8 cellular contexts compared by ENCODE assay signal in the genomic region with DNA sequence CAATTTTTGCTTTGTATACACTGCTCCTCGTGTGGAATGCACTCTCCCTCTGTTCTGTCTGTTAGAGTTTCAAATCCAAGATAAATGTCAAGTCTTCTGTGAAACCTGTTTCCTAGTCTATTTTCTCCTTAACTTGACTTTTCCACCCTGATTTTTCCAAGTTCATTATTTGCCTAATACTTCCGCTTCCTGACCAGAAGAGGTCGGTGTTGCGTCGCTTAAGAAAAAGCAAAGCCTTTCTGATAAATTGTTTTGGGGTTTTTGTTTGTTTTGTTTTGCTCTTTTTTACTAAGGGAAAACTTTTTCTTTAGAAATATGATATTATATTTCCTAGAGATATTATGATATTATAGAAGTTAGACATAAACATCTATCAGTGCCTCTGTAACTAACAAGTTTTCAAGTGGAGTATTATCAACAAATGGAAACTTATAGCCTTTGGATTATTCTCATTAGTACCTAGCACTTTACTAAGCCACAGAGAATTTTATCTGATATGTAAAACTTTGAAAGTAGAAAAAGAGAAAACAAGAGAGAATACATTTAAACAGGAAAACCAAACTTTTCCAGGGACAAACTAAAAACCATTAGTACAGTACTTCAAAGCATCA. TPM values are rescaled to one million over a fixed set of nuclear protein-coding genes. Genes with fewer than 3 reads are reported as not detected.
DNase-seq lines count a peak whose midpoint lies in the region; ATAC-seq and TF ChIP-seq lines count a peak whose summit lies in the region.

No MANE protein-coding gene starts in this region.

- no peaks in the 10 kb centered on the region for H3K9me2 ChIP-seq in SK-N-SH

- H4K20me1 ChIP-seq in SK-N-SH (ENCODE audit: insufficient read depth) (no peaks in the 10 kb centered on the region), fibroblast of lung (ENCODE audit: control insufficient read depth, extremely low read depth, insufficient read depth, low read length) (no peaks in the 10 kb centered on the region)

- H3K36me3 ChIP-seq in SK-N-SH (replicated peaks in 1 of 2; ENCODE audit: control insufficient read depth in 1 of 2, insufficient read depth in 2 of 2, low read length in 1 of 2) (no peaks in the 10 kb centered on the region), fibroblast of lung (ENCODE audit: control insufficient read depth, insufficient read depth, low read length) (no peaks in the 10 kb centered on the region)

- TF ChIP-seq RAD21 in SK-N-SH (IDR thresholded peaks at IDR 0.05; ENCODE audit: low read length) = peak; percentile 91

- H3K27me3 ChIP-seq in SK-N-SH (ENCODE audit: insufficient read depth) = no peaks in the 10 kb centered on the region
- no peaks in the 10 kb centered on the region for H3K27me3 ChIP-seq in fibroblast of lung (ENCODE audit: control insufficient read depth, insufficient read depth, low read length)

- no peaks in the 10 kb centered on the region for H3K79me2 ChIP-seq in SK-N-SH (ENCODE audit: insufficient read depth)
- H3K79me2 ChIP-seq in fibroblast of lung (ENCODE audit: control insufficient read depth, insufficient read depth, low read length) = no peaks in the 10 kb centered on the region

- H3K9ac ChIP-seq in SK-N-SH = no peak overlapping the region
- no peak overlapping the region for H3K9ac ChIP-seq in fibroblast of lung (ENCODE audit: insufficient read depth, low read length)

- no peak for TF ChIP-seq EP300 in SK-N-SH (IDR thresholded peaks at IDR 0.05; ENCODE audit: borderline replicate concordance in 1 of 2, low read depth in 1 of 2, low read length in 1 of 2)

- WGBS in SK-N-SH (ENCODE audit: low lambda C conversion rate) = under 1% methylated on average over 5 of the region's 5 CpGs

- H3K4me2 ChIP-seq in SK-N-SH = no peak overlapping the region
- H3K4me2 ChIP-seq in fibroblast of lung (ENCODE audit: extremely low read depth, insufficient read depth, low read length) = no peak overlapping the region

- no peak overlapping the region for H2AFZ ChIP-seq in SK-N-SH (ENCODE audit: low read depth)
- H2AFZ ChIP-seq in fibroblast of lung (ENCODE audit: low read length) = no peak overlapping the region

- H3K27ac ChIP-seq in SK-N-SH (ENCODE audit: low read depth in 2 of 2, low read length in 1 of 2) (no peak overlapping the region), fibroblast of lung (ENCODE audit: insufficient read depth, low read length) (no peak overlapping the region)

- POLR2A ChIA-PET in SK-N-SH (lab: Yijun Ruan, JAX) = no interaction called here

- DNase-seq in NCI-H82 (lab: John Stamatoyannopoulos, UW) (peak; percentile 47), NCI-H82 treated with DMSO at 0.1 percent for 48 hours (lab: John Stamatoyannopoulos, UW; ENCODE audit: unreplicated experiment) (no peak), HT-29 (ENCODE audit: low spot score) (peak; percentile 36), SK-N-SH (peak; percentile 57), fibroblast of lung (ENCODE audit: low read depth in 2 of 2) (peak; percentile 36 to 70), pons (ENCODE audit: low spot score) (peak; percentile 56)

- ATAC-seq in HG03039 (IDR thresholded peaks at IDR 0.05; ENCODE audit: unreplicated experiment) (no peak), HG03045 (IDR thresholded peaks at IDR 0.05; ENCODE audit: unreplicated experiment) (no peak)

- H3F3A ChIP-seq in SK-N-SH (replicated peaks; ENCODE audit: insufficient read depth) = no peaks in the 10 kb centered on the region

- H3K4me3 ChIP-seq in SK-N-SH (ENCODE audit: low read depth in 2 of 2, low read length in 1 of 2) = no peak overlapping the region; a peak in 1 of 4 replicates
- no peak overlapping the region for H3K4me3 ChIP-seq in fibroblast of lung (replicated peaks in 1 of 4; ENCODE audit: control extremely low read depth in 1 of 4, insufficient read depth in 1 of 4, low read depth in 3 of 4, low read length in 4 of 4)

- no peaks in the 10 kb centered on the region for H3K4me1 ChIP-seq in SK-N-SH (ENCODE audit: control insufficient read depth in 1 of 2, insufficient read depth in 2 of 2, low read depth in 1 of 2, low read length in 1 of 2)
- no peaks in the 10 kb centered on the region for H3K4me1 ChIP-seq in fibroblast of lung (ENCODE audit: control insufficient read depth, extremely low read depth, insufficient read depth, low read length)

- TF ChIP-seq CTCF in SK-N-SH (IDR thresholded peaks at IDR 0.05) = peak; percentile 94
- TF ChIP-seq CTCF in fibroblast of lung (conservative IDR thresholded peaks at IDR 0.05 in 1 of 2, IDR thresholded peaks at IDR 0.05 in 1 of 2; ENCODE audit: low read depth in 1 of 2, low read length in 2 of 2) = peak; percentile 90 to 92

- CTCF ChIA-PET in SK-N-SH (lab: Yijun Ruan, JAX) = interaction anchor here (0.8 to 3.2 kb wide), 8 partner anchors 21 to 660 kb away, joined by 3 to 28 read pairs (median 5); no protein-coding TSS in a partner anchor

- H3K9me3 ChIP-seq in SK-N-SH (no peaks in the 10 kb centered on the region), fibroblast of lung (ENCODE audit: control insufficient read depth, insufficient read depth, low read depth, low read length) (no peaks in the 10 kb centered on the region)

TF ChIP-seq in SK-N-SH, 30 proteins besides CTCF, POLR2A, EP300 and RAD21:
- no peak for TF ChIP-seq TEAD4 (IDR thresholded peaks at IDR 0.05; ENCODE audit: borderline replicate concordance, insufficient read depth)
- TF ChIP-seq, protein P1, sequence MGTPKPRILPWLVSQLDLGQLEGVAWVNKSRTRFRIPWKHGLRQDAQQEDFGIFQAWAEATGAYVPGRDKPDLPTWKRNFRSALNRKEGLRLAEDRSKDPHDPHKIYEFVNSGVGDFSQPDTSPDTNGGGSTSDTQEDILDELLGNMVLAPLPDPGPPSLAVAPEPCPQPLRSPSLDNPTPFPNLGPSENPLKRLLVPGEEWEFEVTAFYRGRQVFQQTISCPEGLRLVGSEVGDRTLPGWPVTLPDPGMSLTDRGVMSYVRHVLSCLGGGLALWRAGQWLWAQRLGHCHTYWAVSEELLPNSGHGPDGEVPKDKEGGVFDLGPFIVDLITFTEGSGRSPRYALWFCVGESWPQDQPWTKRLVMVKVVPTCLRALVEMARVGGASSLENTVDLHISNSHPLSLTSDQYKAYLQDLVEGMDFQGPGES (IDR thresholded peaks at IDR 0.05; ENCODE audit: low read depth, low read length) = no peak
- no peak for TF ChIP-seq TCF12 (IDR thresholded peaks at IDR 0.05)
- peak; percentile 60 for TF ChIP-seq SMC3 (IDR thresholded peaks at IDR 0.05; ENCODE audit: low read depth, low read length)
- TF ChIP-seq, protein P2, sequence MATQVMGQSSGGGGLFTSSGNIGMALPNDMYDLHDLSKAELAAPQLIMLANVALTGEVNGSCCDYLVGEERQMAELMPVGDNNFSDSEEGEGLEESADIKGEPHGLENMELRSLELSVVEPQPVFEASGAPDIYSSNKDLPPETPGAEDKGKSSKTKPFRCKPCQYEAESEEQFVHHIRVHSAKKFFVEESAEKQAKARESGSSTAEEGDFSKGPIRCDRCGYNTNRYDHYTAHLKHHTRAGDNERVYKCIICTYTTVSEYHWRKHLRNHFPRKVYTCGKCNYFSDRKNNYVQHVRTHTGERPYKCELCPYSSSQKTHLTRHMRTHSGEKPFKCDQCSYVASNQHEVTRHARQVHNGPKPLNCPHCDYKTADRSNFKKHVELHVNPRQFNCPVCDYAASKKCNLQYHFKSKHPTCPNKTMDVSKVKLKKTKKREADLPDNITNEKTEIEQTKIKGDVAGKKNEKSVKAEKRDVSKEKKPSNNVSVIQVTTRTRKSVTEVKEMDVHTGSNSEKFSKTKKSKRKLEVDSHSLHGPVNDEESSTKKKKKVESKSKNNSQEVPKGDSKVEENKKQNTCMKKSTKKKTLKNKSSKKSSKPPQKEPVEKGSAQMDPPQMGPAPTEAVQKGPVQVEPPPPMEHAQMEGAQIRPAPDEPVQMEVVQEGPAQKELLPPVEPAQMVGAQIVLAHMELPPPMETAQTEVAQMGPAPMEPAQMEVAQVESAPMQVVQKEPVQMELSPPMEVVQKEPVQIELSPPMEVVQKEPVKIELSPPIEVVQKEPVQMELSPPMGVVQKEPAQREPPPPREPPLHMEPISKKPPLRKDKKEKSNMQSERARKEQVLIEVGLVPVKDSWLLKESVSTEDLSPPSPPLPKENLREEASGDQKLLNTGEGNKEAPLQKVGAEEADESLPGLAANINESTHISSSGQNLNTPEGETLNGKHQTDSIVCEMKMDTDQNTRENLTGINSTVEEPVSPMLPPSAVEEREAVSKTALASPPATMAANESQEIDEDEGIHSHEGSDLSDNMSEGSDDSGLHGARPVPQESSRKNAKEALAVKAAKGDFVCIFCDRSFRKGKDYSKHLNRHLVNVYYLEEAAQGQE (IDR thresholded peaks at IDR 0.05; ENCODE audit: low read depth, low read length) = no peak
- TF ChIP-seq FOXM1 (IDR thresholded peaks at IDR 0.05; ENCODE audit: low read depth) = no peak
- TF ChIP-seq FOSL2 (IDR thresholded peaks at IDR 0.05; ENCODE audit: borderline replicate concordance, low read depth) = no peak

RNA-seq across cellular contexts. Expression of a gene that starts 55.8 kb away (rescaled TPM):
- 14.8 and 20.3 TPM in 2 replicates for total RNA-seq in HT-29 (2014; rRNA removed; shearing (Covaris generic))
- polyA plus RNA-seq in SK-N-SH (2012; rRNA removed) (25.1 and 27.4 TPM in 2 replicates), fibroblast of lung (103 TPM in 2 replicates)
- polyA plus RNA-seq in SK-N-SH (2012; cell fraction: cytosol; rRNA removed) = 35.8 and 43.2 TPM in 2 replicates
- polyA plus RNA-seq in SK-N-SH (2012; cell fraction: nucleus; rRNA removed) = 7.1 and 10.2 TPM in 2 replicates
- 51.4 and 54.5 TPM in 2 replicates for total RNA-seq in fibroblast of lung
- polyA plus RNA-seq in fibroblast of lung (2012) = 54.4 and 60.6 TPM in 2 replicates
- 13.9 and 25.3 TPM in 2 replicates for polyA minus RNA-seq in fibroblast of lung (ENCODE audit: low replicate concordance)
